Comparison of ENCODE assay signal across 1 cellular context in the genomic region with DNA sequence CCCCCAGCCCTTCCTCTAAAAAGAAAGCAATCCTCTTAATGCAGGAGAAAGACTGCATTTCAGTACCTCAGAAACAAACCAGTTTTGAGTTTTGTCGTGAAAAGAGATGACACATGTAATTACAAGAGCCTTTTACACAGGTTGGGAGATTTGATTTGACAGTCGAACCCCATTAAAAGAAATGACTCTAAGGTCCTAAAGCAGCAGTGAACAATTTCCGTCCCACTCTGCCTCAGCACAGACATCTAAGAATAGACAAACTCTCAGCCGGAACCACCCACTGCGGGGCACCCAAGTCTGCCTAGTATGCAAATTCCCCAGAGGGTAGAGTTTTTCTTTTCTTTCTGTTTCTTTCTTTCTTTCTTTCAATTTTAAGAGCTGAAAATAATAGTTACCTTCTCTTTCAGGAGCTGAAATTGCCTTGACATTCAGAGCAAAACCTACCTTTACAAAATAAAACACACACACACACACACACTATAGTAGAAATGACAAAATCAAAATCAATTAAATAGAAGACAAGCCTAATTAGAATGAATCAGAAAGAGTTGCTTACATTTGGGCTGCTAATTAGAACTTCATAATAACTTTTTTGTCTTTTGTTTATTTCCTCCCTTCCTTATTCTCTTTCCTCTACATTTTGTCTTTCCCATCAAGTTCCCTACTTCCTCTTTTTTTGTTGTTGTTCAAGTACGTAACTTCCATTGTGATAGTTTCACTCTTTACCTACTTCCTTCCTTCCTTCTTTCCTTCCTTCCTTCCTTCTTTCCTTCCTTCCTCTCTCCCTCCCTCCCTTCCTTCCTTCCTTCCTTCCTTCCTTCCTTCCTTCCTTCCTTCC.
TF ChIP-seq lines count a peak whose summit lies in the region.

No MANE protein-coding gene starts in this region.

TF ChIP-seq in GM23338, 12 proteins besides CTCF, POLR2A, EP300 and RAD21 (continued from another document):
- TF ChIP-seq, protein P1, sequence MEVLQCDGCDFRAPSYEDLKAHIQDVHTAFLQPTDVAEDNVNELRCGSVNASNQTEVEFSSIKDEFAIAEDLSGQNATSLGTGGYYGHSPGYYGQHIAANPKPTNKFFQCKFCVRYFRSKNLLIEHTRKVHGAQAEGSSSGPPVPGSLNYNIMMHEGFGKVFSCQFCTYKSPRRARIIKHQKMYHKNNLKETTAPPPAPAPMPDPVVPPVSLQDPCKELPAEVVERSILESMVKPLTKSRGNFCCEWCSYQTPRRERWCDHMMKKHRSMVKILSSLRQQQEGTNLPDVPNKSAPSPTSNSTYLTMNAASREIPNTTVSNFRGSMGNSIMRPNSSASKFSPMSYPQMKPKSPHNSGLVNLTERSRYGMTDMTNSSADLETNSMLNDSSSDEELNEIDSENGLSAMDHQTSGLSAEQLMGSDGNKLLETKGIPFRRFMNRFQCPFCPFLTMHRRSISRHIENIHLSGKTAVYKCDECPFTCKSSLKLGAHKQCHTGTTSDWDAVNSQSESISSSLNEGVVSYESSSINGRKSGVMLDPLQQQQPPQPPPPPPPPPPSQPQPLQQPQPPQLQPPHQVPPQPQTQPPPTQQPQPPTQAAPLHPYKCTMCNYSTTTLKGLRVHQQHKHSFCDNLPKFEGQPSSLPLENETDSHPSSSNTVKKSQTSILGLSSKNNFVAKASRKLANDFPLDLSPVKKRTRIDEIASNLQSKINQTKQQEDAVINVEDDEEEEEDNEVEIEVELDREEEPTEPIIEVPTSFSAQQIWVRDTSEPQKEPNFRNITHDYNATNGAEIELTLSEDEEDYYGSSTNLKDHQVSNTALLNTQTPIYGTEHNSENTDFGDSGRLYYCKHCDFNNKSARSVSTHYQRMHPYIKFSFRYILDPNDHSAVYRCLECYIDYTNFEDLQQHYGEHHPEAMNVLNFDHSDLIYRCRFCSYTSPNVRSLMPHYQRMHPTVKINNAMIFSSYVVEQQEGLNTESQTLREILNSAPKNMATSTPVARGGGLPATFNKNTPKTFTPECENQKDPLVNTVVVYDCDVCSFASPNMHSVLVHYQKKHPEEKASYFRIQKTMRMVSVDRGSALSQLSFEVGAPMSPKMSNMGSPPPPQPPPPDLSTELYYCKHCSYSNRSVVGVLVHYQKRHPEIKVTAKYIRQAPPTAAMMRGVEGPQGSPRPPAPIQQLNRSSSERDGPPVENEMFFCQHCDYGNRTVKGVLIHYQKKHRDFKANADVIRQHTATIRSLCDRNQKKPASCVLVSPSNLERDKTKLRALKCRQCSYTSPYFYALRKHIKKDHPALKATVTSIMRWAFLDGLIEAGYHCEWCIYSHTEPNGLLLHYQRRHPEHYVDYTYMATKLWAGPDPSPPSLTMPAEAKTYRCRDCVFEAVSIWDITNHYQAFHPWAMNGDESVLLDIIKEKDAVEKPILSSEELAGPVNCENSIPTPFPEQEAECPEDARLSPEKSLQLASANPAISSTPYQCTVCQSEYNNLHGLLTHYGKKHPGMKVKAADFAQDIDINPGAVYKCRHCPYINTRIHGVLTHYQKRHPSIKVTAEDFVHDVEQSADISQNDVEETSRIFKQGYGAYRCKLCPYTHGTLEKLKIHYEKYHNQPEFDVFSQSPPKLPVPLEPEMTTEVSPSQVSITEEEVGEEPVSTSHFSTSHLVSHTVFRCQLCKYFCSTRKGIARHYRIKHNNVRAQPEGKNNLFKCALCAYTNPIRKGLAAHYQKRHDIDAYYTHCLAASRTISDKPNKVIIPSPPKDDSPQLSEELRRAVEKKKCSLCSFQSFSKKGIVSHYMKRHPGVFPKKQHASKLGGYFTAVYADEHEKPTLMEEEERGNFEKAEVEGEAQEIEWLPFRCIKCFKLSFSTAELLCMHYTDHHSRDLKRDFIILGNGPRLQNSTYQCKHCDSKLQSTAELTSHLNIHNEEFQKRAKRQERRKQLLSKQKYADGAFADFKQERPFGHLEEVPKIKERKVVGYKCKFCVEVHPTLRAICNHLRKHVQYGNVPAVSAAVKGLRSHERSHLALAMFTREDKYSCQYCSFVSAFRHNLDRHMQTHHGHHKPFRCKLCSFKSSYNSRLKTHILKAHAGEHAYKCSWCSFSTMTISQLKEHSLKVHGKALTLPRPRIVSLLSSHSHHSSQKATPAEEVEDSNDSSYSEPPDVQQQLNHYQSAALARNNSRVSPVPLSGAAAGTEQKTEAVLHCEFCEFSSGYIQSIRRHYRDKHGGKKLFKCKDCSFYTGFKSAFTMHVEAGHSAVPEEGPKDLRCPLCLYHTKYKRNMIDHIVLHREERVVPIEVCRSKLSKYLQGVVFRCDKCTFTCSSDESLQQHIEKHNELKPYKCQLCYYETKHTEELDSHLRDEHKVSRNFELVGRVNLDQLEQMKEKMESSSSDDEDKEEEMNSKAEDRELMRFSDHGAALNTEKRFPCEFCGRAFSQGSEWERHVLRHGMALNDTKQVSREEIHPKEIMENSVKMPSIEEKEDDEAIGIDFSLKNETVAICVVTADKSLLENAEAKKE (CRISPR knock-in tag; IDR thresholded peaks at IDR 0.05) = no peak
- TF ChIP-seq JUNB (IDR thresholded peaks at IDR 0.05; ENCODE audit: unreplicated experiment) (no peak), EZH2phosphoT487 (IDR thresholded peaks at IDR 0.05; ENCODE audit: unreplicated experiment) (no peak), NANOG (IDR thresholded peaks at IDR 0.05; ENCODE audit: borderline replicate concordance) (no peak), ZNF114 (CRISPR knock-in tag; IDR thresholded peaks at IDR 0.05) (no peak)
